In genomic region chr19:2051771-2052704, GRCh38 we compare ENCODE assay signal across 1 cellular context.
TF ChIP-seq lines count a peak whose summit lies in the region.

No MANE protein-coding gene starts in this region.

TF ChIP-seq in GM12878, 131 proteins besides CTCF, POLR2A, EP300 and RAD21 (continued from another document):
- TF ChIP-seq BRCA1 (IDR thresholded peaks at IDR 0.05; ENCODE audit: low read depth, low read length) (no peak), STAT1 (conservative IDR thresholded peaks at IDR 0.05) (0 out of 2 replicates have a peak, but pooled peaks have one; percentile 20), TCF3 (IDR thresholded peaks at IDR 0.05; ENCODE audit: borderline replicate concordance, insufficient read depth, low read depth, low read length) (peak; percentile 76; the same call in 1 of the 2 replicates), ZNF217 (IDR thresholded peaks at IDR 0.05) (peak; percentile 22; the same call in 1 of the 2 replicates), TCF12 (IDR thresholded peaks at IDR 0.05; ENCODE audit: low read depth, low read length) (0 out of 2 replicates have a peak, but pooled peaks have one; percentile 66), NFYA (IDR thresholded peaks at IDR 0.05; ENCODE audit: borderline replicate concordance, low read depth, low read length) (no peak), RB1 (IDR thresholded peaks at IDR 0.05; ENCODE audit: borderline replicate concordance) (0 out of 2 replicates have a peak, but pooled peaks have one; percentile 27), PML (IDR thresholded peaks at IDR 0.05; ENCODE audit: low read length) (no peak), SMAD5 (IDR thresholded peaks at IDR 0.05; ENCODE audit: low read depth) (no peak), MTA3 (IDR thresholded peaks at IDR 0.05; ENCODE audit: borderline replicate concordance, low read length) (no peak), BCL3 (IDR thresholded peaks at IDR 0.05; ENCODE audit: borderline replicate concordance, insufficient read depth, low read depth, low read length, poor library complexity, severe bottlenecking) (peak; percentile 75), SMC3 (IDR thresholded peaks at IDR 0.05; ENCODE audit: borderline replicate concordance, low read length) (no peak; the same call in 1 of the 2 replicates), EZH2 (IDR thresholded peaks at IDR 0.05; ENCODE audit: borderline replicate concordance, control insufficient read depth, low read depth, low read length) (no peak), EED (IDR thresholded peaks at IDR 0.05; ENCODE audit: low read depth) (peak; percentile 59; the same call in 1 of the 2 replicates), IRF3 (IDR thresholded peaks at IDR 0.05) (no peak), BCL11A (IDR thresholded peaks at IDR 0.05; ENCODE audit: low read depth, low read length) (no peak), E2F4 (IDR thresholded peaks at IDR 0.05; ENCODE audit: low read depth, low read length) (no peak), RAD51 (IDR thresholded peaks at IDR 0.05) (no peak), RELA (IDR thresholded peaks at IDR 0.05; ENCODE audit: borderline replicate concordance, partially characterized antibody) (peak; percentile 93), ESRRA (IDR thresholded peaks at IDR 0.05; ENCODE audit: low read length) (no peak), USF2 (IDR thresholded peaks at IDR 0.05; ENCODE audit: borderline replicate concordance, low read depth, low read length) (no peak), ATF7 (IDR thresholded peaks at IDR 0.05; ENCODE audit: low read depth) (peak; percentile 39), YBX1 (IDR thresholded peaks at IDR 0.05) (no peak), ETV6 (conservative IDR thresholded peaks at IDR 0.05 in 1 of 2, IDR thresholded peaks at IDR 0.05 in 1 of 2; ENCODE audit: borderline replicate concordance in 1 of 2, low read depth in 1 of 2) (no peak)
